In the genomic region with DNA sequence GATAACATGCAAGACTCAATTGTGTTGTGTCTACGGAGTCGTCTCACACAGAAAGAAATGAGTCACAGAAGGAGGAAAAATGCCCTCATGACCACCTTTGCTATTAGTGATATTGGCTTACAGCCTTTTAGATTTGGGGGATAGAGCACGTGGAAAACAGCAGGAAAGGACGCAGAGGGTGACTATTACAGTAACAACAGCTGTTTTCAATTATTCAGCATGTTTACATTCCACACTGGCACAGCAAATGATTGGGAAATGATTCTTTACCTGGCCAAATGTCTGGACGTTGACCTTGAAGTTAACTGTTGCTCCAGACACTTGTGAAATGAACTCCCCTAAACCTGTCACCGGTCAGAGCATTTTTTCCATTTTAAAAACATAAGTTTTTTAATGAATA, we compare ENCODE assay signal across 18 cellular contexts. TPM values are rescaled to one million over a fixed set of nuclear protein-coding genes. Genes with fewer than 3 reads are reported as not detected.
DNase-seq lines count a peak whose midpoint lies in the region; ATAC-seq and TF ChIP-seq lines count a peak whose summit lies in the region.
"Had no signal": no experiment of that assay in that cellular context is flagged by ENCODE, and none has a peak within 500 bp of the region (broad histone marks: within the 10 kb centered on the region; RNA-seq: fewer than 3 reads in every experiment).

No MANE protein-coding gene starts in this region.

- peak overlapping the region; percentile 28 for H3K4me2 ChIP-seq in hepatocyte

- H4K20me1 ChIP-seq in hepatocyte (ENCODE audit: insufficient read depth, poor library complexity, severe bottlenecking), result no peaks in the 10 kb centered on the region

- DNase-seq in NCI-H748 (lab: John Stamatoyannopoulos, UW; ENCODE audit: unreplicated experiment), result peak; percentile 46
- DNase-seq in NCI-H748 treated with DMSO at 0.1 percent for 48 hours (lab: John Stamatoyannopoulos, UW), result no peak
- peak; percentile 55 for DNase-seq in astrocyte of the cerebellum (ENCODE audit: low read depth)
- no peak for DNase-seq in hepatocyte (ENCODE audit: low spot score)
- no peak for DNase-seq in HK-2 (ENCODE audit: unreplicated experiment)
- no peak for DNase-seq in T-helper 17 cell
- DNase-seq in NOMO-1 (lab: John Stamatoyannopoulos, UW; ENCODE audit: unreplicated experiment in 2 of 2), result no peak
- DNase-seq: activated CD8-positive, alpha-beta T cell treated with anti-CD3 and anti-CD28 coated beads for 36 hours; activated effector memory CD4-positive, alpha-beta T cell treated with Interleukin-2 at 50 U/mL for 16 hours; brain microvascular endothelial cell; Caco-2; effector memory CD8-positive, alpha-beta T cell; hypothalamus; NCI-H1930; occipital lobe; SIG-M5 had no signal

- no peaks in the 10 kb centered on the region for H3K9me3 ChIP-seq in hepatocyte (ENCODE audit: low read depth)
- H3K9me3 ChIP-seq in T-helper 17 cell (ENCODE audit: control insufficient read depth, low read length, poor library complexity, severe bottlenecking), result no peaks in the 10 kb centered on the region
- H3K9me3 ChIP-seq: Caco-2 had no signal

- no peaks in the 10 kb centered on the region for H3K27me3 ChIP-seq in hepatocyte
- H3K27me3 ChIP-seq: brain microvascular endothelial cell had no signal

- H3K27me3 Mint-ChIP-seq in T-helper 17 cell, result no peaks in the 10 kb centered on the region
- H3K27me3 Mint-ChIP-seq: activated CD8-positive, alpha-beta T cell treated with anti-CD3 and anti-CD28 coated beads for 36 hours; effector memory CD8-positive, alpha-beta T cell had no signal

- 34% methylated on average over 6 of the region's 6 CpGs for WGBS in hepatocyte (ENCODE audit: low lambda C conversion rate, missing lambda C conversion rate)

- TF ChIP-seq POLR2A in GM18505 (IDR thresholded peaks at IDR 0.05; ENCODE audit: borderline replicate concordance, extremely low read depth, insufficient read depth, insufficient read length), result no peak

- H3K27ac ChIP-seq in hepatocyte, result no peak overlapping the region
- H3K27ac ChIP-seq: brain microvascular endothelial cell, HL-60 had no signal

- in situ Hi-C loops in astrocyte of the cerebellum (cut with HindIII; ENCODE audit: low sequenced_read_pairs), result loop anchor here (25.0 kb wide), 1 partner anchor 567 kb away; a partner anchor contains a TSS

- H3K4me3 ChIP-seq in astrocyte of the cerebellum (ENCODE audit: low read depth, low read length) (no peak overlapping the region), hepatocyte (no peak overlapping the region)

- no peak overlapping the region for H3K4me3 Mint-ChIP-seq in T-helper 17 cell
- H3K4me3 Mint-ChIP-seq: activated CD8-positive, alpha-beta T cell treated with anti-CD3 and anti-CD28 coated beads for 36 hours; effector memory CD8-positive, alpha-beta T cell had no signal

- peaks cover 10% of the 10 kb centered on the region for H3K4me1 ChIP-seq in hepatocyte (ENCODE audit: insufficient read depth)
- H3K4me1 ChIP-seq: Caco-2 had no signal

- no peaks in the 10 kb centered on the region for H3K79me2 ChIP-seq in hepatocyte

- H3K36me3 Mint-ChIP-seq in T-helper 17 cell (ENCODE audit: low read depth), result no peaks in the 10 kb centered on the region

- ATAC-seq in T-helper 17 cell (no peak), GM18505 (IDR thresholded peaks at IDR 0.05; ENCODE audit: unreplicated experiment) (no peak)
- ATAC-seq: activated CD8-positive, alpha-beta T cell treated with anti-CD3 and anti-CD28 coated beads for 36 hours; effector memory CD8-positive, alpha-beta T cell had no signal

- TF ChIP-seq CTCF in astrocyte of the cerebellum (IDR thresholded peaks at IDR 0.05; ENCODE audit: low read depth, low read length, missing control alignments) (no peak), hepatocyte (IDR thresholded peaks at IDR 0.05; ENCODE audit: poor library complexity) (no peak)

- H3K4me1 Mint-ChIP-seq in T-helper 17 cell, result no peaks in the 10 kb centered on the region

- no peak overlapping the region for H3K27ac Mint-ChIP-seq in T-helper 17 cell
- H3K27ac Mint-ChIP-seq: activated CD8-positive, alpha-beta T cell treated with anti-CD3 and anti-CD28 coated beads for 36 hours; effector memory CD8-positive, alpha-beta T cell had no signal

- no peaks in the 10 kb centered on the region for H3K9me2 ChIP-seq in hepatocyte (replicated peaks; ENCODE audit: insufficient read depth)

- H3K36me3 ChIP-seq in hepatocyte (replicated peaks; ENCODE audit: insufficient read depth, low read depth), result no peaks in the 10 kb centered on the region
- H3K36me3 ChIP-seq: brain microvascular endothelial cell had no signal

- H2AFZ ChIP-seq in hepatocyte, result no peak overlapping the region

RNA-seq across cellular contexts. Expression of a gene that starts 46.8 kb away (rescaled TPM):
- total RNA-seq in hepatocyte (31.2 and 40.9 TPM in 2 replicates), T-helper 17 cell (10 to 100 TPM; 19.2 to 20.3 TPM)
- 31.5 and 32.6 TPM in 2 replicates for polyA plus RNA-seq in hepatocyte

Comparison
In these comparisons a context has a peak if more than half of its experiments do, and no peak if none do; other contexts are left out.
1. DNase-seq: peak in NCI-H748 (single experiment) and astrocyte of the cerebellum (single experiment); none in NCI-H748 treated with DMSO at 0.1 percent for 48 hours (single experiment), hepatocyte (single experiment), HK-2 (single experiment), T-helper 17 cell (0 of 3) and NOMO-1 (0 of 2).